Comparison of ENCODE assay signal across 29 cellular contexts in the genomic region with DNA sequence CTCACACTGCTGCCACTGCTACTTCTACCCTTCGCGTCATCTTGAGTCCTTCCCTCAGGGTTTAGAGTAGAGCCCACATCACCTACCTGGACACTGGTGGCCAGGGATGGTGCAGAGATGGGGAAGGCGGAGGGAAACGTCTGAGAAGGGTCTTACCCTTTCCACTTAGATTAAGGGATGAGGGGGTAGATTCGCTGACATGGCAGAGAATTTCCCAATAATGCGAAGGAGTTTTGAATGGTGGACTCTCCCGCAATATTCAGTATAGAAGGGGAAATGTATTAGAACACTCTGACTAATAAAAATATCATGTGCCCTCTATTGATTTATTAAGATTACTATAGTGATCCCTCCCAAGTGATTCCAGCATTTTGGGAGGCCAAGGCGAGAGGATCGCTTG.
"Had no signal": no experiment of that assay in that cellular context is flagged by ENCODE, and none has a peak within 500 bp of the region (broad histone marks: within the 10 kb centered on the region; RNA-seq: fewer than 3 reads in every experiment).

No MANE protein-coding gene starts in this region.

- H3K36me3 Mint-ChIP-seq: stimulated activated effector memory CD8-positive, alpha-beta T cell treated with anti-CD3 and anti-CD28 coated beads, Interleukin-12 subunit alpha, Interleukin-12 subunit beta, amount 100 ng/mL, for 72 hours; stimulated activated memory B cell treated with anti-CD40 and anti-IgM and Interleukin-4, amounts not matched to agents 10 μg/mL and 1 μg/mL and 100 μg/mL, for 72 hours; stimulated activated naive B cell treated with anti-CD40 and anti-IgM and Interleukin-4, amounts not matched to agents 10 μg/mL and 1 μg/mL and 100 μg/mL, for 72 hours; type B pancreatic cell had no signal

- H3K9me3 Mint-ChIP-seq: stimulated activated effector memory CD8-positive, alpha-beta T cell treated with anti-CD3 and anti-CD28 coated beads, Interleukin-12 subunit alpha, Interleukin-12 subunit beta, amount 100 ng/mL, for 72 hours; stimulated activated memory B cell treated with anti-CD40 and anti-IgM and Interleukin-4, amounts not matched to agents 10 μg/mL and 1 μg/mL and 100 μg/mL, for 72 hours; stimulated activated naive B cell treated with anti-CD40 and anti-IgM and Interleukin-4, amounts not matched to agents 10 μg/mL and 1 μg/mL and 100 μg/mL, for 72 hours; stimulated activated naive CD8-positive, alpha-beta T cell treated with anti-CD3 and anti-CD28 coated beads, Interleukin-15, amount 100 ng/mL, for 72 hours; stimulated activated naive CD8-positive, alpha-beta T cell treated with anti-CD3 and anti-CD28 coated beads, Interleukin-15, Interleukin-2, amounts not matched to agents 100 ng/mL and 50 ng/mL, for 24 hours had no signal

- H3K36me3 ChIP-seq: stomach, suprapubic skin, thoracic aorta, thyroid gland, tibial artery, tibial nerve, transverse colon, upper lobe of left lung, upper lobe of right lung, uterus, vagina had no signal

- H3K4me3 ChIP-seq: stomach, suprapubic skin, testis, thoracic aorta, thyroid gland, tibial artery, tibial nerve, transverse colon, upper lobe of left lung, upper lobe of right lung, uterus, vagina had no signal

- H3K27me3 ChIP-seq: stomach, suprapubic skin, testis, thyroid gland, tibial artery, tibial nerve, transverse colon, upper lobe of left lung, upper lobe of right lung, uterus, vagina had no signal

- ATAC-seq: stimulated activated memory B cell treated with anti-CD40 and anti-IgM and Interleukin-4, amounts not matched to agents 10 μg/mL and 1 μg/mL and 100 μg/mL, for 72 hours; stimulated activated naive B cell treated with anti-CD40 and anti-IgM and Interleukin-4, amounts not matched to agents 10 μg/mL and 1 μg/mL and 100 μg/mL, for 72 hours; stimulated activated naive CD8-positive, alpha-beta T cell treated with anti-CD3 and anti-CD28 coated beads, Interleukin-15, amount 100 ng/mL, for 72 hours; stimulated activated naive CD8-positive, alpha-beta T cell treated with anti-CD3 and anti-CD28 coated beads, Interleukin-15, Interleukin-2, amounts not matched to agents 100 U/mL and 50 U/mL, for 24 hours; upper lobe of right lung had no signal

- H3K27me3 Mint-ChIP-seq: stimulated activated memory B cell treated with anti-CD40 and anti-IgM and Interleukin-4, amounts not matched to agents 10 μg/mL and 1 μg/mL and 100 μg/mL, for 72 hours; stimulated activated naive B cell treated with anti-CD40 and anti-IgM and Interleukin-4, amounts not matched to agents 10 μg/mL and 1 μg/mL and 100 μg/mL, for 72 hours; stimulated activated naive CD8-positive, alpha-beta T cell treated with anti-CD3 and anti-CD28 coated beads, Interleukin-15, amount 100 ng/mL, for 72 hours; stimulated activated naive CD8-positive, alpha-beta T cell treated with anti-CD3 and anti-CD28 coated beads, Interleukin-15, Interleukin-2, amounts not matched to agents 100 ng/mL and 50 ng/mL, for 24 hours had no signal

- H3K4me1 ChIP-seq: stomach, tibial artery, transverse colon, upper lobe of right lung, uterus, vagina had no signal

- H3K4me1 Mint-ChIP-seq: stimulated activated effector memory CD8-positive, alpha-beta T cell treated with anti-CD3 and anti-CD28 coated beads, Interleukin-12 subunit alpha, Interleukin-12 subunit beta, amount 100 ng/mL, for 72 hours; stimulated activated memory B cell treated with anti-CD40 and anti-IgM and Interleukin-4, amounts not matched to agents 10 μg/mL and 1 μg/mL and 100 μg/mL, for 72 hours; stimulated activated naive B cell treated with anti-CD40 and anti-IgM and Interleukin-4, amounts not matched to agents 10 μg/mL and 1 μg/mL and 100 μg/mL, for 72 hours; stimulated activated naive CD8-positive, alpha-beta T cell treated with anti-CD3 and anti-CD28 coated beads, Interleukin-15, amount 100 ng/mL, for 72 hours had no signal

- H3K9me3 ChIP-seq: stomach, suprapubic skin, testis, thoracic aorta, thyroid gland, tibial artery, tibial nerve, transverse colon, upper lobe of left lung, upper lobe of right lung, uterus, vagina had no signal

- H3K27ac ChIP-seq: stomach, suprapubic skin, testis, thoracic aorta, thyroid gland, tibial artery, tibial nerve, transverse colon, upper lobe of left lung, upper lobe of right lung, uterus, vagina had no signal

- H3K27ac Mint-ChIP-seq: stimulated activated effector memory CD8-positive, alpha-beta T cell treated with anti-CD3 and anti-CD28 coated beads, Interleukin-12 subunit alpha, Interleukin-12 subunit beta, amount 100 ng/mL, for 72 hours; stimulated activated memory B cell treated with anti-CD40 and anti-IgM and Interleukin-4, amounts not matched to agents 10 μg/mL and 1 μg/mL and 100 μg/mL, for 72 hours; stimulated activated naive B cell treated with anti-CD40 and anti-IgM and Interleukin-4, amounts not matched to agents 10 μg/mL and 1 μg/mL and 100 μg/mL, for 72 hours; stimulated activated naive CD8-positive, alpha-beta T cell treated with anti-CD3 and anti-CD28 coated beads, Interleukin-15, amount 100 ng/mL, for 72 hours; stimulated activated naive CD8-positive, alpha-beta T cell treated with anti-CD3 and anti-CD28 coated beads, Interleukin-15, Interleukin-2, amounts not matched to agents 100 ng/mL and 50 ng/mL, for 24 hours; type B pancreatic cell had no signal

- FAIRE-seq: urothelium cell line had no signal

- H3K4me3 Mint-ChIP-seq: stimulated activated effector memory CD8-positive, alpha-beta T cell treated with anti-CD3 and anti-CD28 coated beads, Interleukin-12 subunit alpha, Interleukin-12 subunit beta, amount 100 ng/mL, for 72 hours; stimulated activated memory B cell treated with anti-CD40 and anti-IgM and Interleukin-4, amounts not matched to agents 10 μg/mL and 1 μg/mL and 100 μg/mL, for 72 hours; stimulated activated naive B cell treated with anti-CD40 and anti-IgM and Interleukin-4, amounts not matched to agents 10 μg/mL and 1 μg/mL and 100 μg/mL, for 72 hours; stimulated activated naive CD8-positive, alpha-beta T cell treated with anti-CD3 and anti-CD28 coated beads, Interleukin-15, amount 100 ng/mL, for 72 hours; stimulated activated naive CD8-positive, alpha-beta T cell treated with anti-CD3 and anti-CD28 coated beads, Interleukin-15, Interleukin-2, amounts not matched to agents 100 ng/mL and 50 ng/mL, for 24 hours; type B pancreatic cell had no signal

- DNase-seq: stimulated activated CD4-positive, alpha-beta T cell treated with anti-CD3 and anti-CD28 coated beads, Interleukin-2, amount 100 ng/mL, for 48 hours; stimulated activated CD4-positive, alpha-beta T cell treated with anti-CD3 and anti-CD28 coated beads, Interleukin-4, amount 100 ng/mL, for 1 hour; stimulated activated CD4-positive, alpha-beta T cell treated with anti-CD3 and anti-CD28 coated beads, Interleukin-4, amount 100 ng/mL, for 24 hours; stimulated activated CD4-positive, alpha-beta T cell treated with anti-CD3 and anti-CD28 coated beads, Interleukin-4, amount 100 ng/mL, for 4 hours; stimulated activated CD8-positive, alpha-beta memory T cell treated with anti-CD3 and anti-CD28 coated beads, Interleukin-4, amount 100 ng/mL, for 48 hours; stimulated activated naive B cell treated with anti-CD40 and anti-IgM and Interleukin-4, amounts not matched to agents 10 μg/mL and 1 μg/mL and 100 μg/mL, for 72 hours; stimulated activated naive CD4-positive, alpha-beta T cell; stimulated activated naive CD4-positive, alpha-beta T cell treated with Interleukin-2 at 50 U/mL for 16 hours; stimulated activated naive CD8-positive, alpha-beta T cell treated with anti-CD3 and anti-CD28 coated beads, Interleukin-15, amount 100 ng/mL, for 72 hours; stimulated activated naive CD8-positive, alpha-beta T cell treated with anti-CD3 and anti-CD28 coated beads, Interleukin-15, Interleukin-2, amounts not matched to agents 100 U/mL and 50 U/mL, for 24 hours; stomach; substantia nigra; testis; thyroid gland; tibial artery; transverse colon; trophoblast cell; upper lobe of left lung; upper lobe of right lung; uterus had no signal
